ENCODE assay signal across 23 cellular contexts in genomic region chr5:99949361-99949760, GRCh38.
A peak's percentile ranks its signal among the peaks of the same experiment; 100 is the strongest.
DNase-seq lines count a peak whose midpoint lies in the region; ATAC-seq, FAIRE-seq and TF ChIP-seq lines count a peak whose summit lies in the region.
"Had no signal": no experiment of that assay in that cellular context is flagged by ENCODE, and none has a peak within 500 bp of the region (broad histone marks: within the 10 kb centered on the region; RNA-seq: fewer than 3 reads in every experiment).

No MANE protein-coding gene starts in this region.

- no peak for TF ChIP-seq EP300 in tibial nerve (IDR thresholded peaks at IDR 0.05)
- no peak for TF ChIP-seq EP300 in gastroesophageal sphincter (IDR thresholded peaks at IDR 0.05)

- H3K4me3 ChIP-seq in body of pancreas = no peak overlapping the region
- H3K4me3 ChIP-seq in kidney (ENCODE audit: low read length in 2 of 2) = no peak overlapping the region
- H3K4me3 ChIP-seq in spleen = no peak overlapping the region
- H3K4me3 ChIP-seq in tibial nerve = no peak overlapping the region
- H3K4me3 ChIP-seq in gastroesophageal sphincter = no peak overlapping the region
- H3K4me3 ChIP-seq: BLaER1 had no signal

- H3K4me1 ChIP-seq in body of pancreas (no peaks in the 10 kb centered on the region), kidney (ENCODE audit: control insufficient read depth in 1 of 2, insufficient read depth in 1 of 2, low read depth in 1 of 2, low read length in 2 of 2) (no peaks in the 10 kb centered on the region), spleen (no peaks in the 10 kb centered on the region), tibial nerve (no peaks in the 10 kb centered on the region), gastroesophageal sphincter (no peaks in the 10 kb centered on the region)
- H3K4me1 ChIP-seq: BE2C, BLaER1 had no signal

- TF ChIP-seq CTCF in body of pancreas (IDR thresholded peaks at IDR 0.05) (no peak), kidney (IDR thresholded peaks at IDR 0.05; ENCODE audit: borderline replicate concordance, extremely low read depth, insufficient read depth) (no peak), spleen (IDR thresholded peaks at IDR 0.05 in 8 of 11, conservative IDR thresholded peaks at IDR 0.05 in 3 of 11) (no peak), tibial nerve (IDR thresholded peaks at IDR 0.05) (no peak), gastroesophageal sphincter (IDR thresholded peaks at IDR 0.05) (no peak)

- intact Hi-C loops in body of pancreas (cut with DNase I) = no loop called here
- intact Hi-C loops in kidney (cut with DNase I) = no loop called here
- intact Hi-C loops in spleen (cut with DNase I; ENCODE audit: low total_unique reads) = no loop called here

- 81 to 83% methylated on average over 5 of the region's 5 CpGs for WGBS in body of pancreas, 2 donors
- 84 to 92% (median 88%) methylated on average over 5 of the region's 5 CpGs for WGBS in spleen, 5 donors
- 89 to 94% methylated on average over 5 of the region's 5 CpGs for WGBS in tibial nerve, 2 donors
- whole genome bisulfite sequencing in gastroesophageal sphincter (ENCODE audit: low coverage in 1 of 2), 2 donors = 90 to 93% methylated on average over 4 to 5 of the region's 5 CpGs

- no peak overlapping the region for H3K9ac ChIP-seq in kidney (ENCODE audit: low read length in 2 of 2)
- H3K9ac ChIP-seq: BLaER1 had no signal

- H3K27me3 ChIP-seq in body of pancreas = no peaks in the 10 kb centered on the region
- no peaks in the 10 kb centered on the region for H3K27me3 ChIP-seq in spleen (replicated peaks in 1 of 7)
- H3K27me3 ChIP-seq in tibial nerve = no peaks in the 10 kb centered on the region
- H3K27me3 ChIP-seq in gastroesophageal sphincter = no peaks in the 10 kb centered on the region
- H3K27me3 ChIP-seq: BE2C, BLaER1 had no signal

- FAIRE-seq in kidney (lab: Jason Lieb, UNC) = no peak
- FAIRE-seq: A204.1, G401.6, GM12891, GM19239 had no signal

- TF ChIP-seq POLR2A in body of pancreas (IDR thresholded peaks at IDR 0.05) (no peak), spleen (IDR thresholded peaks at IDR 0.05) (no peak), tibial nerve (IDR thresholded peaks at IDR 0.05) (no peak), gastroesophageal sphincter (IDR thresholded peaks at IDR 0.05) (no peak)

- no peaks in the 10 kb centered on the region for H3K9me3 ChIP-seq in body of pancreas
- no peaks in the 10 kb centered on the region for H3K9me3 ChIP-seq in kidney (ENCODE audit: control insufficient read depth in 1 of 2, low read length in 2 of 2)
- no peaks in the 10 kb centered on the region for H3K9me3 ChIP-seq in spleen
- H3K9me3 ChIP-seq in tibial nerve = no peaks in the 10 kb centered on the region
- no peaks in the 10 kb centered on the region for H3K9me3 ChIP-seq in gastroesophageal sphincter
- H3K9me3 ChIP-seq: BE2C, BLaER1 had no signal

- DNase-seq in body of pancreas (no peak), kidney (peak; percentile 56), spleen (peak; percentile 40), medulla oblongata (ENCODE audit: extremely low spot score) (no peak), DMS53 (lab: John Stamatoyannopoulos, UW) (no peak), tibial nerve (ENCODE audit: low spot score in 2 of 2) (no peak)
- DNase-seq: 8988T; ACHN; BE2C; C1 segment of cervical spinal cord; CD4-positive, CD25-positive, alpha-beta regulatory T cell; CD8-positive, alpha-beta memory T cell; COR-L47; DMS 273 treated with DMSO at 0.1 percent for 48 hours; DMS153; DMS79 treated with DMSO at 0.1 percent for 48 hours; GF-D8 had no signal

- ATAC-seq in body of pancreas = peak; percentile 27
- ATAC-seq in gastroesophageal sphincter = no peak

- H3K27ac ChIP-seq in body of pancreas = no peak overlapping the region
- H3K27ac ChIP-seq in kidney (ENCODE audit: low read depth in 2 of 2, low read length in 2 of 2) = no peak overlapping the region
- H3K27ac ChIP-seq in spleen = no peak overlapping the region
- H3K27ac ChIP-seq in tibial nerve = no peak overlapping the region
- no peak overlapping the region for H3K27ac ChIP-seq in gastroesophageal sphincter
- H3K27ac ChIP-seq: BLaER1 had no signal

- H3K36me3 ChIP-seq in body of pancreas (replicated peaks in 1 of 2; ENCODE audit: insufficient read depth in 1 of 2, low read depth in 2 of 2) (no peaks in the 10 kb centered on the region), kidney (ENCODE audit: control insufficient read depth in 1 of 2, insufficient read depth in 2 of 2, low read length in 2 of 2) (no peaks in the 10 kb centered on the region), spleen (no peaks in the 10 kb centered on the region), tibial nerve (no peaks in the 10 kb centered on the region), gastroesophageal sphincter (no peaks in the 10 kb centered on the region)
- H3K36me3 ChIP-seq: BE2C, BLaER1 had no signal

Comparison
In these comparisons a context has a peak if more than half of its experiments do, and no peak if none do; other contexts are left out.
1. DNase-seq: peak in kidney (single experiment) and spleen (single experiment); none in body of pancreas (0 of 4), medulla oblongata (single experiment), DMS53 (single experiment) and tibial nerve (0 of 2).